Comparison of ENCODE assay signal across 9 cellular contexts in the genomic region with DNA sequence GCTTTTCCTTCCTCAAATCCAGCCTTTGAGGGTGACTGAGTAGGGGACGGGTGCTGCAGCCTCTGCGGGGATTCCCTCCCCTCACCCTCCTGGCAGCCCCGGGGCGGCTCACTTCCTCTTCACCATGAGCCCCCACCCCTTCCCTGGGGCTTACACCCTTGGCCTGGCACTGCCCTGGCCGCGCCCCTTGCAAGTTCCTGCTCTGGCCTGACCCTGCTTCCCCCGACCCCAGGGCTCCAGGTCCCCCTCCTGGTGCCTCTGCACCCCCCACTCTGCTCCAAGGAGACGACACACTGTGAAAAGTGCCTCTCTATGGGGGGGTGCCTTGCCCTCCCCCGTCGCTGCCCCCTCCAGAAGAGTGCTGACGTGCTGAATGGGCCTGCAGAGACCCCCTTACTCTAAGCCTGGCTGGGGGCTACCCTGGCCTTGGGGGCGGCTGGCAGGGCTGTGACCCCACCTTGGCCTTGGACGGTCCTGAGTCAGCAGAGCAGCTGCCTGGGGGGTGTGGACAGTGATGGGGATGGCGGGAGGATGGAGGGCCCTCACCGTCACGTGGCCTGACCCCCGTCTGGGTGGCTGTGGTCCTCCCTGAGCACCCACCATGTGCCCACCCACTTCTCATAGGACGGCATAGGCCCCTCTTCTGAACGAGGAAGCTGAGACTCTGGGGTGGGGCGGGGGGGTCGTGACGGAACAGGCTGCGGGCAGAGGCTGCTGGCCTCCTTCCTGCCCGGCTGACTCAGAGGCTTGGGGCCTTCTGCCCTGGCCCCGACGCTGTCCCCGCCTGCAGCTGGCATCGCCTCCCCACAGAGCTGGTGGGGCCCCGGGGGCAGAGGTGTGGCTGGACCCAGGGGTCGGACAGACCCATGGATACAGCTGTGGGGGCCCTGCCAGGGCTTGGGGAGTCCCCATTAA. TPM values are rescaled to one million over a fixed set of nuclear protein-coding genes. Genes with fewer than 3 reads are reported as not detected.
DNase-seq lines count a peak whose midpoint lies in the region; ATAC-seq and TF ChIP-seq lines count a peak whose summit lies in the region.
"Had no signal": no experiment of that assay in that cellular context is flagged by ENCODE, and none has a peak within 500 bp of the region (broad histone marks: within the 10 kb centered on the region; RNA-seq: fewer than 3 reads in every experiment).

No MANE protein-coding gene starts in this region.

- no peaks in the 10 kb centered on the region for H3K36me3 ChIP-seq in psoas muscle (ENCODE audit: insufficient read depth in 1 of 2, low read depth in 1 of 2)

- H3K4me3 Mint-ChIP-seq in activated T-cell treated with anti-CD3 and anti-CD28 coated beads, Interleukin-2, amount 50 U/mL, for 24 hours, result peak overlapping the region; percentile 73

- peaks cover 54% of the 10 kb centered on the region for H3K4me1 Mint-ChIP-seq in activated T-cell treated with anti-CD3 and anti-CD28 coated beads, Interleukin-2, amount 50 U/mL, for 24 hours (ENCODE audit: low read depth)

- H3K27me3 Mint-ChIP-seq in activated T-cell treated with anti-CD3 and anti-CD28 coated beads, Interleukin-2, amount 50 U/mL, for 24 hours, result no peaks in the 10 kb centered on the region

- peaks cover 4% of the 10 kb centered on the region for H3K4me1 ChIP-seq in psoas muscle

- peak; percentile 56 for ATAC-seq in GM19397 (IDR thresholded peaks at IDR 0.05; ENCODE audit: unreplicated experiment)
- ATAC-seq in psoas muscle, result peak; percentile 36 to 55 (median 42)
- no peak for ATAC-seq in HG03521 (IDR thresholded peaks at IDR 0.05; ENCODE audit: unreplicated experiment)

- peaks cover 27% of the 10 kb centered on the region for H3K36me3 Mint-ChIP-seq in activated T-cell treated with anti-CD3 and anti-CD28 coated beads, Interleukin-2, amount 50 U/mL, for 24 hours (ENCODE audit: low read depth)

- peaks cover 0 to 9% (median 6%) of the 10 kb centered on the region in 3 donors for H3K27me3 ChIP-seq in psoas muscle (ENCODE audit: insufficient read depth in 3 of 3, low read length in 2 of 3)

- H3K4me3 ChIP-seq in fibroblast of the aortic adventitia (ENCODE audit: low read depth, low read length) (no peak overlapping the region), psoas muscle (no peak overlapping the region)

- H3K27ac ChIP-seq in psoas muscle, result peak overlapping the region; percentile 23

- DNase-seq in A172 (ENCODE audit: low spot score) (peak; percentile 89), MV-4-11 (lab: John Stamatoyannopoulos, UW) (peak; percentile 95), fibroblast of the aortic adventitia (ENCODE audit: low read depth) (peak; percentile 45), psoas muscle (peak; percentile 72 to 84), islet precursor cell (no peak)
- DNase-seq in activated T-cell treated with anti-CD3 and anti-CD28 coated beads, Interleukin-2, amount 50 U/mL, for 24 hours, result peak; percentile 71
- DNase-seq: DND-41 had no signal

- WGBS in psoas muscle, 3 donors, result 41 to 47% (median 44%) methylated on average over 26 to 30 of the region's 30 CpGs

- H3K27ac Mint-ChIP-seq in activated T-cell treated with anti-CD3 and anti-CD28 coated beads, Interleukin-2, amount 50 U/mL, for 24 hours, result peak overlapping the region; percentile 97

- TF ChIP-seq CTCF in fibroblast of the aortic adventitia (IDR thresholded peaks at IDR 0.05; ENCODE audit: insufficient read depth, low read length) (no peak), psoas muscle (IDR thresholded peaks at IDR 0.05) (no peak)

- no peaks in the 10 kb centered on the region for H3K9me3 Mint-ChIP-seq in activated T-cell treated with anti-CD3 and anti-CD28 coated beads, Interleukin-2, amount 50 U/mL, for 24 hours

- intact Hi-C loops in psoas muscle (cut with DNase I), result no loop called here

- no peaks in the 10 kb centered on the region for H3K9me3 ChIP-seq in psoas muscle

RNA-seq across cellular contexts. Expression of a gene that starts 9.8 kb away (rescaled TPM):
- total RNA-seq in A172 (2014; rRNA removed; shearing (Covaris generic)), result 21.2 and 32.5 TPM in 2 replicates
- total RNA-seq in fibroblast of the aortic adventitia (ENCODE audit: low replicate concordance) (0.72 and 2.3 TPM in 2 replicates), psoas muscle (1 to 10 TPM; 2.4 to 3.0 (median 2.8) TPM)
- polyA plus RNA-seq in psoas muscle, result 1 to 10 TPM; 1.3 to 2.1 (median 2.0) TPM

RNA-seq across cellular contexts. Expression of a gene that starts 25.9 kb away (rescaled TPM):
- total RNA-seq in A172 (2014; rRNA removed; shearing (Covaris generic)), result 69.2 and 87.9 TPM in 2 replicates
- total RNA-seq in fibroblast of the aortic adventitia (ENCODE audit: low replicate concordance) (22.3 and 44.9 TPM in 2 replicates), psoas muscle (10 to 100 TPM; 11.9 to 14.3 (median 12.5) TPM)
- polyA plus RNA-seq in psoas muscle, result 10 to 100 TPM; 13.2 to 14.8 (median 14.4) TPM

RNA-seq across cellular contexts. Expression of a gene that starts 29.4 kb away (rescaled TPM):
- total RNA-seq in A172 (2014; rRNA removed; shearing (Covaris generic)), result 26.1 and 35.5 TPM in 2 replicates
- total RNA-seq in fibroblast of the aortic adventitia (ENCODE audit: low replicate concordance) (14.0 and 210 TPM in 2 replicates), psoas muscle (1 to 10 TPM; 5.6 to 8.5 (median 7.1) TPM)
- polyA plus RNA-seq in psoas muscle, result 1 to 10 TPM; 2.4 to 9.6 (median 6.5) TPM

RNA-seq across cellular contexts. Expression of a gene that starts 53.2 kb away (rescaled TPM):
- total RNA-seq in A172 (2014; rRNA removed; shearing (Covaris generic)), result not detected in 2 replicates
- total RNA-seq in fibroblast of the aortic adventitia (ENCODE audit: low replicate concordance), result not detected in 2 replicates
- total RNA-seq in psoas muscle, result not detected
- polyA plus RNA-seq in psoas muscle, result not detected
